In the genomic region with DNA sequence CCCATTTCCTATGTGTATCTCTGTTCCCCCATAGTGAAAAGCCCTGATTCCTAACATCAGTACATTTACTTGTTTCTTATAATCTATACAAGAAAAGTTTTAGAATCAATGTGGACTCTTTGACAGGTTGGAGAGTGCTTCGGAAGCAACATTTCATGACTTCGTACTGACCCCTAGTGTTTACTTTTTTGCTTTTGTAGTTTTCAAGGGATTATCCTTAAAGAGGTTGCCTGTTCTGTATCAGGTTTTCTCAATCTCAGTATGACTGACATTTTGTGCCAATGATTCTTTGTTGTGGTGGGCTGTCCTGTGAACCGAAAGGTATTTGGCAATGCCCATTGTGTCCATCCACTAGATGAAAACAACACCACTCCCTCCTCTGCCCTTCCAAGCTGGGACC, we compare ENCODE assay signal across 9 cellular contexts. TPM values are rescaled to one million over a fixed set of nuclear protein-coding genes. Genes with fewer than 3 reads are reported as not detected.
DNase-seq lines count a peak whose midpoint lies in the region; ATAC-seq, FAIRE-seq and TF ChIP-seq lines count a peak whose summit lies in the region.
"Had no signal": no experiment of that assay in that cellular context is flagged by ENCODE, and none has a peak within 500 bp of the region (broad histone marks: within the 10 kb centered on the region; RNA-seq: fewer than 3 reads in every experiment).

No MANE protein-coding gene starts in this region.

- no peaks in the 10 kb centered on the region for H3K4me1 Mint-ChIP-seq in astrocyte (ENCODE audit: low read depth, unreplicated experiment)

- no peaks in the 10 kb centered on the region for H3K36me3 ChIP-seq in astrocyte (ENCODE audit: insufficient read depth, low read length)
- H3K36me3 ChIP-seq: SJSA1 had no signal

- TF ChIP-seq CTCF in astrocyte (IDR thresholded peaks at IDR 0.05; ENCODE audit: insufficient read depth, low read depth, low read length): peak; percentile 58

- no peaks in the 10 kb centered on the region for H3K27me3 Mint-ChIP-seq in astrocyte (ENCODE audit: low read depth, unreplicated experiment)

- peak; percentile 94 for FAIRE-seq in astrocyte (lab: Jason Lieb, UNC)

- intact Hi-C loops in sciatic nerve (cut with DNase I): no loop called here

- DNase-seq in Daoy (ENCODE audit: low read depth): peak; percentile 4
- peak; percentile 64 for DNase-seq in M059J (ENCODE audit: low read depth)
- DNase-seq in astrocyte (ENCODE audit: low read depth): peak; percentile 7
- DNase-seq in midbrain (lab: John Stamatoyannopoulos, UW): peak; percentile 27
- no peak for DNase-seq in sciatic nerve (ENCODE audit: low spot score)
- no peak for DNase-seq in NCI-H1048 (lab: John Stamatoyannopoulos, UW)

- H3K4me3 ChIP-seq in astrocyte (ENCODE audit: insufficient read depth, low read depth, low read length): no peak overlapping the region
- H3K4me3 ChIP-seq: SJSA1 had no signal

- no peaks in the 10 kb centered on the region for H3K4me1 ChIP-seq in astrocyte (ENCODE audit: insufficient read depth, low read length)
- H3K4me1 ChIP-seq: SJSA1 had no signal

- H3K27me3 ChIP-seq in astrocyte (ENCODE audit: insufficient read depth, low read length): no peaks in the 10 kb centered on the region

- H3K36me3 Mint-ChIP-seq in astrocyte (ENCODE audit: low read depth, unreplicated experiment): no peaks in the 10 kb centered on the region

- no peak overlapping the region for H3K27ac Mint-ChIP-seq in astrocyte (ENCODE audit: unreplicated experiment)

- no peaks in the 10 kb centered on the region for H3K9me3 Mint-ChIP-seq in astrocyte (ENCODE audit: unreplicated experiment)

- no peak overlapping the region for H3K27ac ChIP-seq in astrocyte (ENCODE audit: low read depth, low read length)
- H3K27ac ChIP-seq: SJSA1 had no signal

- H2AFZ ChIP-seq in astrocyte (ENCODE audit: low read depth, low read length): no peak overlapping the region

- peak; percentile 57 for ATAC-seq in GM21390 (IDR thresholded peaks at IDR 0.05; ENCODE audit: unreplicated experiment)
- no peak for ATAC-seq in sciatic nerve
- no peak for ATAC-seq in GM21515 (IDR thresholded peaks at IDR 0.05; ENCODE audit: unreplicated experiment)

- H3K4me2 ChIP-seq in astrocyte (ENCODE audit: low read length): no peak overlapping the region

- H4K20me1 ChIP-seq in astrocyte (ENCODE audit: insufficient read depth, low read length): no peaks in the 10 kb centered on the region

- no peaks in the 10 kb centered on the region for H3K9me3 ChIP-seq in astrocyte (ENCODE audit: insufficient read depth, low read depth, low read length)
- H3K9me3 ChIP-seq: SJSA1 had no signal

- no peak overlapping the region for H3K9ac ChIP-seq in astrocyte (ENCODE audit: low read length)

- no peaks in the 10 kb centered on the region for H3K79me2 ChIP-seq in astrocyte (ENCODE audit: insufficient read depth, low read length)

- no peak overlapping the region for H3K4me3 Mint-ChIP-seq in astrocyte (ENCODE audit: unreplicated experiment)

RNA-seq across cellular contexts. Expression of a gene that starts 43.3 kb away (rescaled TPM):
- 17.2 and 18.1 TPM in 2 replicates for total RNA-seq in Daoy (2014; rRNA removed; shearing (Covaris generic))
- total RNA-seq in M059J (2014; rRNA removed; shearing (Covaris generic)): 24.2 and 26.6 TPM in 2 replicates
- 0.60 and 1.7 TPM in 2 replicates for total RNA-seq in astrocyte
- total RNA-seq in sciatic nerve: 2.6 TPM

Comparison
In these comparisons a context has a peak if more than half of its experiments do, and no peak if none do; other contexts are left out.
1. DNase-seq: peak in Daoy (single experiment), M059J (single experiment), astrocyte (single experiment) and midbrain (single experiment); none in sciatic nerve (single experiment) and NCI-H1048 (single experiment).